14 cellular contexts compared by ENCODE assay signal in the genomic region with DNA sequence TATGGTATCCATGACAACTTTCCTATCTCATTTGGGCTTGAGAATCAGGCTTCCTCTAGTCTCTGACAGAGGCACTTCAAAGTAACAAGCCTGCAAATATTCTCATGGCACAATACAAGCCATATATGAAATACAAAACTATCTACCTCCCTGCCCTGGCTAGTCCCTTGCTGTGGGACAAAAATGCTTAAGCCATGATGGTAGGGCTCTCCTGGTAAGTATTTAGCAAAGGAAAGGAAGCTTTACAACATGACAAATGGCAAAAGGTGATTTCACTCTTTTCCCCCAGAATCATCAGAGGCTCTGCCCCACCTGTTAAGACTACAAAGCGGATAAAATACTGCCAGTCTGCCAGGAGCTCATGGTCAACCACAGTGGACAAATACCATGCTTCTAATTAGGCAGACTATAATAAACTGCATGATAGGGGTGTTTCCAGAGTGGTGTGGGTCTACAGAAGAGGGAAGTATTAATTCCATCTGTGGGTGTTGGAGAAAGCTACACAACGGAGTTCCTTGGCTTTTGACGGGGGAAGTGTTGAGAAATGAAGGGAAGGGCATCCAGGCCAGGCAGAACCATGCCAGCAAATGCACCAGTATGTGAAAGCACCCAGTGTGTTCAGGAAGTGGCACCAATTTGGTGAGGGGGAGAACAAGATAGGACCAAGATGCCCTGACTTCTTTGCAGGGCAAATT.
A peak's percentile ranks its signal among the peaks of the same experiment; 100 is the strongest.
DNase-seq lines count a peak whose midpoint lies in the region; TF ChIP-seq lines count a peak whose summit lies in the region.
"Had no signal": no experiment of that assay in that cellular context is flagged by ENCODE, and none has a peak within 500 bp of the region (broad histone marks: within the 10 kb centered on the region; RNA-seq: fewer than 3 reads in every experiment).

No MANE protein-coding gene starts in this region.

- H3K36me3 ChIP-seq in mammary epithelial cell (ENCODE audit: insufficient read depth, low read length): no peaks in the 10 kb centered on the region
- H3K36me3 ChIP-seq in muscle layer of duodenum (ENCODE audit: control insufficient read depth in 1 of 2, insufficient read depth in 2 of 2, low read length in 2 of 2): no peaks in the 10 kb centered on the region
- H3K36me3 ChIP-seq: SJCRH30 had no signal

- dilution Hi-C loops in mammary epithelial cell (cut with HindIII; ENCODE audit: low sequenced_read_pairs): no loop called here

- H3K9me3 ChIP-seq in mammary epithelial cell (replicated peaks; ENCODE audit: insufficient read depth, low read length): no peaks in the 10 kb centered on the region
- no peaks in the 10 kb centered on the region for H3K9me3 ChIP-seq in muscle layer of duodenum (ENCODE audit: control insufficient read depth in 1 of 2, low read length in 2 of 2)
- H3K9me3 ChIP-seq: SJCRH30 had no signal

- TF ChIP-seq CTCF in mammary epithelial cell (conservative IDR thresholded peaks at IDR 0.05 in 1 of 2, IDR thresholded peaks at IDR 0.05 in 1 of 2; ENCODE audit: extremely low read depth in 1 of 2, insufficient read depth in 1 of 2, low read depth in 1 of 2, low read length in 2 of 2): no peak

- 88% methylated on average over 3 of the region's 3 CpGs for WGBS in mammary epithelial cell (ENCODE audit: low coverage, missing lambda C conversion rate)

- H4K20me1 ChIP-seq in mammary epithelial cell (ENCODE audit: insufficient read depth, low read length): no peaks in the 10 kb centered on the region

- H3K27ac ChIP-seq in mammary epithelial cell (ENCODE audit: insufficient read depth, low read depth, low read length): no peak overlapping the region
- peak overlapping the region; percentile 1 for H3K27ac ChIP-seq in muscle layer of duodenum (ENCODE audit: low read length)
- H3K27ac ChIP-seq: SJCRH30 had no signal

- H3K4me2 ChIP-seq in mammary epithelial cell (ENCODE audit: insufficient read depth, low read depth, low read length): no peak overlapping the region
- H3K4me2 ChIP-seq: GM23338 had no signal

- no peaks in the 10 kb centered on the region for H3K79me2 ChIP-seq in mammary epithelial cell (ENCODE audit: insufficient read depth, low read length)

- H3K4me1 ChIP-seq in mammary epithelial cell (ENCODE audit: insufficient read depth, low read length) (peaks cover 19% of the 10 kb centered on the region), muscle layer of duodenum (ENCODE audit: control insufficient read depth in 1 of 2, insufficient read depth in 2 of 2, low read length in 2 of 2) (peaks cover 0 to 12% of the 10 kb centered on the region in 2 donors)

- H3K4me3 ChIP-seq in mammary epithelial cell (replicated peaks in 1 of 3; ENCODE audit: insufficient read depth in 1 of 3, low read depth in 2 of 3, low read length in 3 of 3): no peak overlapping the region
- no peak overlapping the region for H3K4me3 ChIP-seq in muscle layer of duodenum (ENCODE audit: low read depth in 1 of 2, low read length in 2 of 2)
- H3K4me3 ChIP-seq: GM23338, SJCRH30 had no signal

- in situ Hi-C loops in mammary epithelial cell (cut with MboI; ENCODE audit: low sequenced_read_pairs in 2 of 2): no loop called here

- CTCF ChIA-PET in mammary epithelial cell (lab: Charles Lee; ENCODE audit: low non-redundant PET): no interaction called here

- BruUV-seq in mammary epithelial cell (replicated peaks; lab: Mats Ljungman, UMichigan): TSS peak; percentile 94

- intact Hi-C loops in mammary epithelial cell (cut with micrococcal nuclease): no loop called here

- H2AFZ ChIP-seq in mammary epithelial cell (ENCODE audit: low read depth, low read length): peak overlapping the region; percentile 42
- H2AFZ ChIP-seq: GM23338 had no signal

- peak; percentile 60 for DNase-seq in CD1c-positive myeloid dendritic cell (ENCODE audit: extremely low spot score)
- DNase-seq in NCI-H2029 treated with DMSO at 0.1 percent for 48 hours (lab: John Stamatoyannopoulos, UW): peak; percentile 38
- DNase-seq in mammary epithelial cell: no peak
- no peak for DNase-seq in inferior parietal cortex (ENCODE audit: extremely low spot score)
- no peak for DNase-seq in middle frontal gyrus (ENCODE audit: extremely low spot score, low spot score)
- DNase-seq in stimulated activated naive CD4-positive, alpha-beta T cell treated with Interleukin-2 at 50 U/mL for 16 hours (lab: John Stamatoyannopoulos, UW): no peak
- DNase-seq: activated gamma-delta T cell, endodermal cell, NCI-H1092 treated with DMSO at 0.1 percent for 48 hours, NCI-H2171 treated with DMSO at 0.1 percent for 48 hours, SJCRH30, substantia nigra had no signal

- no peaks in the 10 kb centered on the region for H3K27me3 ChIP-seq in mammary epithelial cell (ENCODE audit: insufficient read depth, low read length)
- H3K27me3 ChIP-seq in muscle layer of duodenum (ENCODE audit: low read depth, low read length): no peaks in the 10 kb centered on the region
- H3K27me3 ChIP-seq: SJCRH30 had no signal

- H3K9ac ChIP-seq in mammary epithelial cell (ENCODE audit: insufficient read depth, low read length): no peak overlapping the region

Comparison
In these comparisons a context has a peak if more than half of its experiments do, and no peak if none do; other contexts are left out.
1. DNase-seq: peak in CD1c-positive myeloid dendritic cell (single experiment) and NCI-H2029 treated with DMSO at 0.1 percent for 48 hours (single experiment); none in mammary epithelial cell (single experiment), inferior parietal cortex (single experiment), middle frontal gyrus (single experiment) and stimulated activated naive CD4-positive, alpha-beta T cell treated with Interleukin-2 at 50 U/mL for 16 hours (single experiment).